ENCODE assay signal across 8 cellular contexts in the genomic region with DNA sequence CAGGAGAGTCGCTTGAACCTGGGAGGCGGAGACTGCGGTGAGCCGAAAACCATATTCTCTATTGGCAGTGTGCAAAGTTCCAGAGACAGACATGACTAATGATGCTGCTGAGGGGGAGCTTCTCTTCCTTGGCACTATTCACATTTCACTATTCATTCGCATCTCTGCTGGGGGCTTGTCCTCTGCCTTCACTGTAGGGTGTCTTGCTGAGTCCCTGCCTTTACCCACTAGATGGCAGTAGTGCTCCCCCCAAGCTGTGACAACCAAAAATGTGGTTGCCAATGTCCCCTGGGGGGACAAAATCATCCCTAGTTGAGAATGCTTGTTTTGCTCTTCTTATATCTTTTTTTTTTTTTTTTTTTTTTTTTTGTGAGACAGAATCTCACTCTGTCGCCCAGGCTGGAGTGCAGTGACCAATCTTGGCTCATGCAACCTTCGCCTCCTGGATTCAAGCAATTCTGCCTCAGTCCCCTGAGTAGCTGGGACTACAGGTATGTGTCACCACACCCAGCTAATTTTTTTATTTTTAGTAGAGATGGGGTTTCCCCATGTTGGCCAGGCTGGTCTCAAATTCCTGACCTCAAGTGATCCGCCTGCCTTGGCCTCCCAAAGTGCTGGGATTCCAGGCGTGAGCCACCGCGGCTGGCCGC.
DNase-seq lines count a peak whose midpoint lies in the region; ATAC-seq and TF ChIP-seq lines count a peak whose summit lies in the region.
"Not testable (repeated sequence)": the region's sequence is repeated elsewhere in the genome, so short reads cannot be mapped to it uniquely, and the experiment has no call there.

No MANE protein-coding gene starts in this region.

- H3K4me3 ChIP-seq in AG04449 (ENCODE audit: low read depth, low read length); cardiac fibroblast (replicated peaks in 1 of 2; ENCODE audit: low read depth in 2 of 2, low read length in 2 of 2): not testable (repeated sequence)

- POLR2A ChIA-PET in AG04449 (lab: Yijun Ruan, JAX): not testable (repeated sequence)

- CTCF ChIA-PET in AG04449 (lab: Yijun Ruan, JAX): interaction anchor here (0.6 to 5.3 kb wide), 28 partner anchors 10 to 192 kb away, joined by 3 to 66 read pairs (median 5); partner anchors contain the start of gene TNRC18

- ATAC-seq in GM18520 (IDR thresholded peaks at IDR 0.05; ENCODE audit: unreplicated experiment): peak; percentile 57
- ATAC-seq in HG03571 (IDR thresholded peaks at IDR 0.05; ENCODE audit: unreplicated experiment): peak; percentile 63
- ATAC-seq in activated CD4-positive, CD25-positive, alpha-beta regulatory T cell treated with anti-CD3 and anti-CD28 coated beads, Interleukin-2, amount 50 U/mL, for 24 hours: peak; percentile 74 to 86

- peak; percentile 9 for DNase-seq in AG04449 (ENCODE audit: low read depth, low spot score)
- DNase-seq in NCI-H526 (lab: John Stamatoyannopoulos, UW): peak; percentile 34 to 79
- DNase-seq in cardiac fibroblast (ENCODE audit: low read depth in 2 of 2): peak; percentile 82 to 87
- DNase-seq in inferior parietal cortex (ENCODE audit: extremely low spot score): peak; percentile 91
- DNase-seq in stimulated activated CD4-positive, alpha-beta T cell treated with anti-CD3 and anti-CD28 coated beads, Interleukin-12 subunit alpha, Interleukin-12 subunit beta, amount 100 ng/mL, for 24 hours (ENCODE audit: low read depth in 2 of 2): peak; percentile 12 to 28

- TF ChIP-seq CTCF in AG04449 (IDR thresholded peaks at IDR 0.05; ENCODE audit: insufficient read depth, low read length, missing control alignments): peak; percentile 77
- TF ChIP-seq CTCF in cardiac fibroblast (IDR thresholded peaks at IDR 0.05; ENCODE audit: low read depth, low read length): peak; percentile 87

Comparison
In these comparisons a context has a peak if more than half of its experiments do, and no peak if none do; other contexts are left out.
1. DNase-seq: peak in every context shown above with its lines; median percentile 91 in inferior parietal cortex; 84 in cardiac fibroblast; 56 in NCI-H526; 20 in stimulated activated CD4-positive, alpha-beta T cell treated with anti-CD3 and anti-CD28 coated beads, Interleukin-12 subunit alpha, Interleukin-12 subunit beta, amount 100 ng/mL, for 24 hours; 9 in AG04449.